ENCODE assay signal across 8 cellular contexts in genomic region chr1:38045431-38046332, GRCh38. TPM values are rescaled to one million over a fixed set of nuclear protein-coding genes. Genes with fewer than 3 reads are reported as not detected.
DNase-seq lines count a peak whose midpoint lies in the region; ATAC-seq and TF ChIP-seq lines count a peak whose summit lies in the region.

No MANE protein-coding gene starts in this region.

- no peaks in the 10 kb centered on the region; the same call in 1 of the 2 replicates for H3K36me3 ChIP-seq in H7 (replicated peaks; ENCODE audit: control insufficient read depth, insufficient read depth, low read length)
- H3K36me3 ChIP-seq in iPS-20b (ENCODE audit: insufficient read depth, low read depth, low read length), result no peaks in the 10 kb centered on the region

- POLR2A ChIA-PET in WTC11 (lab: Charles Lee), result interaction anchor here (1.0 to 1.4 kb wide), 2 partner anchors 36 to 389 kb away, joined by 3 read pairs; no protein-coding TSS in a partner anchor

- H3K9me3 ChIP-seq in iPS-20b (ENCODE audit: insufficient read depth, low read depth, low read length), result no peaks in the 10 kb centered on the region

- peaks cover 8% of the 10 kb centered on the region for H3K36me3 Mint-ChIP-seq in WTC11

- no peak for TF ChIP-seq CTCF in WTC11 (IDR thresholded peaks at IDR 0.05)

- ATAC-seq in WTC11 (peak; percentile 11), HG03045 (IDR thresholded peaks at IDR 0.05; ENCODE audit: unreplicated experiment) (no peak), HG03159 (IDR thresholded peaks at IDR 0.05; ENCODE audit: unreplicated experiment) (no peak)

- no peaks in the 10 kb centered on the region for H3K9me3 Mint-ChIP-seq in WTC11

- no peak overlapping the region for H3K27ac Mint-ChIP-seq in WTC11

- peaks cover 4% of the 10 kb centered on the region; the same call in 1 of the 2 replicates for H3K4me1 ChIP-seq in iPS-20b (ENCODE audit: insufficient read depth, low read length)

- H3K27ac ChIP-seq in iPS-20b (ENCODE audit: low read length), result no peak overlapping the region

- DNase-seq in COLO668 (lab: John Stamatoyannopoulos, UW; ENCODE audit: unreplicated experiment), result peak; percentile 67
- DNase-seq in H7, result peak; percentile 81
- peak; percentile 61 for DNase-seq in WTC11 (ENCODE audit: low spot score)
- no peak for DNase-seq in NCI-H1436 (lab: John Stamatoyannopoulos, UW)
- DNase-seq in SW 1271 (lab: John Stamatoyannopoulos, UW), result no peak

- peak overlapping the region; percentile 57 for H3K4me3 ChIP-seq in H7 (ENCODE audit: insufficient read depth, low read depth, low read length)
- peak overlapping the region; percentile 87 for H3K4me3 ChIP-seq in iPS-20b (ENCODE audit: low read length)

- CTCF ChIA-PET in WTC11 (lab: Charles Lee), result interaction anchor here (0.6 to 4.3 kb wide), 5 partner anchors 17 to 790 kb away, joined by 3 to 90 read pairs (median 7); no protein-coding TSS in a partner anchor

- no peak overlapping the region; the same call in 1 of the 2 replicates for H3K9ac ChIP-seq in iPS-20b (ENCODE audit: low read depth, low read length)

- H3K27me3 ChIP-seq in H7 (ENCODE audit: control insufficient read depth, insufficient read depth, low read length) (peaks cover 65% of the 10 kb centered on the region), iPS-20b (ENCODE audit: insufficient read depth, low read length) (peaks cover 71% of the 10 kb centered on the region)

- peak overlapping the region; percentile 74 for H3K4me3 Mint-ChIP-seq in WTC11

- H3K27me3 Mint-ChIP-seq in WTC11 (ENCODE audit: low read depth), result peaks cover 53% of the 10 kb centered on the region

- H3K4me1 Mint-ChIP-seq in WTC11, result peaks cover 47% of the 10 kb centered on the region

TF ChIP-seq in WTC11, 78 proteins besides CTCF, POLR2A, EP300 and RAD21 (continues in another document):
- TF ChIP-seq FOXP4 (CRISPR knock-in tag; IDR thresholded peaks at IDR 0.05) (peak; percentile 81), ETV6 (CRISPR knock-in tag; IDR thresholded peaks at IDR 0.05) (peak; percentile 81), TCF7 (CRISPR knock-in tag; IDR thresholded peaks at IDR 0.05; ENCODE audit: low read depth) (peak; percentile 92), ZNF396 (CRISPR knock-in tag; IDR thresholded peaks at IDR 0.05; ENCODE audit: borderline replicate concordance) (no peak), ZNF138 (CRISPR knock-in tag; conservative IDR thresholded peaks at IDR 0.05) (no peak), ESRRA (CRISPR knock-in tag; IDR thresholded peaks at IDR 0.05; ENCODE audit: borderline replicate concordance) (peak; percentile 60; the same call in 1 of the 2 replicates), JUN (CRISPR knock-in tag; IDR thresholded peaks at IDR 0.05) (peak; percentile 86; the same call in 1 of the 2 replicates), MYBL2 (CRISPR knock-in tag; IDR thresholded peaks at IDR 0.05) (peak; percentile 92), ZNF317 (CRISPR knock-in tag; IDR thresholded peaks at IDR 0.05; ENCODE audit: borderline replicate concordance, low read depth) (0 out of 2 replicates have a peak, but pooled peaks have one; percentile 14), HMGXB4 (CRISPR knock-in tag; IDR thresholded peaks at IDR 0.05) (peak; percentile 42; the same call in 1 of the 2 replicates), TEAD1 (CRISPR knock-in tag; IDR thresholded peaks at IDR 0.05) (peak; percentile 87; the same call in 1 of the 2 replicates), E2F5 (CRISPR knock-in tag; IDR thresholded peaks at IDR 0.05) (peak; percentile 55; the same call in 1 of the 2 replicates), USF2 (CRISPR knock-in tag; IDR thresholded peaks at IDR 0.05) (0 out of 2 replicates have a peak, but pooled peaks have one; percentile 12), E2F4 (CRISPR knock-in tag; IDR thresholded peaks at IDR 0.05; ENCODE audit: borderline replicate concordance, low read depth) (peak; percentile 79), ZBTB43 (CRISPR knock-in tag; IDR thresholded peaks at IDR 0.05) (peak; percentile 97), NR3C1 (CRISPR knock-in tag; conservative IDR thresholded peaks at IDR 0.05; ENCODE audit: low read depth) (no peak), SP1 (CRISPR knock-in tag; conservative IDR thresholded peaks at IDR 0.05) (peak; percentile 64; the same call in 1 of the 2 replicates), JAZF1 (CRISPR knock-in tag; IDR thresholded peaks at IDR 0.05) (no peak)

RNA-seq across cellular contexts. Expression of gene POU3F1, which starts 0.9 kb away (rescaled TPM):
- total RNA-seq in H7 (2014; rRNA removed; shearing (Covaris generic)), result 2.9 and 4.8 TPM in 2 replicates
- total RNA-seq in WTC11 (2021), result 18.9 to 22.4 TPM (median 20.9 TPM) in 3 replicates

RNA-seq across cellular contexts. Expression of gene UTP11, which starts 33.1 kb away (rescaled TPM):
- total RNA-seq in H7 (2014; rRNA removed; shearing (Covaris generic)), result 70.5 and 87.7 TPM in 2 replicates
- total RNA-seq in WTC11 (2021), result 41.3 to 42.6 TPM (median 42.2 TPM) in 3 replicates

RNA-seq across cellular contexts. Expression of gene FHL3, which starts 40.4 kb away (rescaled TPM):
- 51.5 and 54.8 TPM in 2 replicates for total RNA-seq in H7 (2014; rRNA removed; shearing (Covaris generic))
- total RNA-seq in WTC11 (2021), result 28.1 to 34.4 TPM (median 28.1 TPM) in 3 replicates

RNA-seq across cellular contexts. Expression of gene SF3A3, which starts 55.9 kb away (rescaled TPM):
- 181 and 196 TPM in 2 replicates for total RNA-seq in H7 (2014; rRNA removed; shearing (Covaris generic))
- total RNA-seq in WTC11 (2021), result 96.5 to 126 TPM (median 96.5 TPM) in 3 replicates

Comparison
In these comparisons a context has a peak if more than half of its experiments do, and no peak if none do; other contexts are left out.
1. DNase-seq: peak in COLO668 (single experiment), H7 (single experiment) and WTC11 (single experiment); none in NCI-H1436 (single experiment) and SW 1271 (0 of 2).